Comparison of ENCODE assay signal across 17 cellular contexts in the genomic region with DNA sequence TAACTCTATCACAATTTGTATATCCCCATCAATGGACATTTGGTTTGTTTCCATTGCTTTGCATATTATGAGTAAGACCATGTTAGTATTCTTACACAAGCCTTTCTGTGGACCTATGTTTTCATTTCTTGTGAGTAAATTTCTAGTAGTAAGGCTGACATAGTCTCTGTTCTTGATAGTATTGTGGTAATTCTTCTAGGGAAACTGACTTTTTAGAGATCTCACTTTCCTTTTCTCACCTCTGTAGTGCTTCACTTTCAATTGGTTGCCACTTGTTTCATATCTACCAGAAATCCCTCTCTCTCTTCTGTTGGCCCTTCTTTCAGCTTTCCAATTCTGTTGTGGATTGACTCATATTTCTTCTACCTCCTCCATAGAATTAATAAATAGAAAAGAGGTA. TPM values are rescaled to one million over a fixed set of nuclear protein-coding genes. Genes with fewer than 3 reads are reported as not detected.
A peak's percentile ranks its signal among the peaks of the same experiment; 100 is the strongest.
DNase-seq lines count a peak whose midpoint lies in the region; ATAC-seq and TF ChIP-seq lines count a peak whose summit lies in the region.
"Had no signal": no experiment of that assay in that cellular context is flagged by ENCODE, and none has a peak within 500 bp of the region (broad histone marks: within the 10 kb centered on the region; RNA-seq: fewer than 3 reads in every experiment).

No MANE protein-coding gene starts in this region.

- POLR2A ChIA-PET in activated naive CD8-positive, alpha-beta T cell treated with anti-CD3 and anti-CD28 coated beads, Interleukin-2, amount 10 ng/mL, durations not matched to agents 7 days and 5 days (lab: Charles Lee): interaction anchor here (0.6 to 2.0 kb wide), 3 partner anchors 8 to 220 kb away, joined by 3 to 12 read pairs (median 7); a partner anchor contains a TSS

- ATAC-seq in GM19467 (IDR thresholded peaks at IDR 0.05; ENCODE audit: unreplicated experiment) (peak; percentile 89), HG03135 (IDR thresholded peaks at IDR 0.05; ENCODE audit: unreplicated experiment) (peak; percentile 87)
- peak; percentile 37 for ATAC-seq in activated naive CD8-positive, alpha-beta T cell treated with anti-CD3 and anti-CD28 coated beads, Interleukin-2, amount 10 ng/mL, durations not matched to agents 7 days and 5 days (ENCODE audit: low read depth)
- ATAC-seq: pancreas, SK-N-SH treated with all-trans-retinoic acid at 6 μM for 48 hours had no signal

- in situ Hi-C loops in brain microvascular endothelial cell (cut with HindIII; ENCODE audit: low pct_ligation_motif_present, low sequenced_read_pairs): no loop called here

- H3K27me3 ChIP-seq in brain microvascular endothelial cell (replicated peaks): peaks cover 2% of the 10 kb centered on the region
- H3K27me3 ChIP-seq: pancreas had no signal

- H3K4me1 Mint-ChIP-seq in activated CD4-positive, alpha-beta T cell treated with anti-CD3 and anti-CD28 coated beads, Interleukin-2, amount 10 ng/mL, durations not matched to agents 24 days and 14 days: peaks cover 37% of the 10 kb centered on the region
- peaks cover 37% of the 10 kb centered on the region for H3K4me1 Mint-ChIP-seq in activated naive CD8-positive, alpha-beta T cell treated with anti-CD3 and anti-CD28 coated beads, Interleukin-2, amount 10 ng/mL, durations not matched to agents 7 days and 5 days
- peaks cover 9% of the 10 kb centered on the region for H3K4me1 Mint-ChIP-seq in endothelial cell (ENCODE audit: unreplicated experiment)

- peaks cover 7% of the 10 kb centered on the region for H3K27me3 Mint-ChIP-seq in activated CD4-positive, alpha-beta T cell treated with anti-CD3 and anti-CD28 coated beads, Interleukin-2, amount 10 ng/mL, durations not matched to agents 24 days and 14 days
- peaks cover 2% of the 10 kb centered on the region for H3K27me3 Mint-ChIP-seq in activated naive CD8-positive, alpha-beta T cell treated with anti-CD3 and anti-CD28 coated beads, Interleukin-2, amount 10 ng/mL, durations not matched to agents 7 days and 5 days
- H3K27me3 Mint-ChIP-seq in endothelial cell (ENCODE audit: unreplicated experiment): peaks cover 2% of the 10 kb centered on the region

- peaks cover 15% of the 10 kb centered on the region for H3K36me3 Mint-ChIP-seq in activated CD4-positive, alpha-beta T cell treated with anti-CD3 and anti-CD28 coated beads, Interleukin-2, amount 10 ng/mL, durations not matched to agents 24 days and 14 days (ENCODE audit: low read depth)
- peaks cover 14% of the 10 kb centered on the region for H3K36me3 Mint-ChIP-seq in activated naive CD8-positive, alpha-beta T cell treated with anti-CD3 and anti-CD28 coated beads, Interleukin-2, amount 10 ng/mL, durations not matched to agents 7 days and 5 days
- peaks cover 5% of the 10 kb centered on the region for H3K36me3 Mint-ChIP-seq in endothelial cell (ENCODE audit: low read depth, unreplicated experiment)

- H3K27ac Mint-ChIP-seq in activated CD4-positive, alpha-beta T cell treated with anti-CD3 and anti-CD28 coated beads, Interleukin-2, amount 10 ng/mL, durations not matched to agents 24 days and 14 days: peak overlapping the region; percentile 84
- peak overlapping the region; percentile 93 for H3K27ac Mint-ChIP-seq in activated naive CD8-positive, alpha-beta T cell treated with anti-CD3 and anti-CD28 coated beads, Interleukin-2, amount 10 ng/mL, durations not matched to agents 7 days and 5 days
- H3K27ac Mint-ChIP-seq in endothelial cell (ENCODE audit: unreplicated experiment): no peak overlapping the region

- no peak for DNase-seq in activated CD4-positive, alpha-beta T cell treated with anti-CD3 and anti-CD28 coated beads, Interleukin-2, amount 10 ng/mL, durations not matched to agents 24 days and 14 days
- no peak for DNase-seq in activated CD4-positive, alpha-beta T cell treated with anti-CD3 and anti-CD28 coated beads for 4 hours
- no peak for DNase-seq in activated naive CD8-positive, alpha-beta T cell treated with anti-CD3 and anti-CD28 coated beads, Interleukin-2, amount 10 ng/mL, durations not matched to agents 7 days and 5 days
- no peak for DNase-seq in NCI-H82 (lab: John Stamatoyannopoulos, UW)
- no peak for DNase-seq in brain microvascular endothelial cell
- DNase-seq in endothelial cell (ENCODE audit: low spot score): no peak
- DNase-seq: activated CD4-positive, alpha-beta T cell treated with anti-CD3 and anti-CD28 coated beads for 48 hours; amygdala; dermis blood vessel endothelial cell; Karpas-422; mesendoderm; NCI-H2081; pancreas had no signal

- peaks cover 10% of the 10 kb centered on the region for H3K9me3 Mint-ChIP-seq in activated CD4-positive, alpha-beta T cell treated with anti-CD3 and anti-CD28 coated beads, Interleukin-2, amount 10 ng/mL, durations not matched to agents 24 days and 14 days
- H3K9me3 Mint-ChIP-seq in activated naive CD8-positive, alpha-beta T cell treated with anti-CD3 and anti-CD28 coated beads, Interleukin-2, amount 10 ng/mL, durations not matched to agents 7 days and 5 days: peaks cover 2% of the 10 kb centered on the region
- no peaks in the 10 kb centered on the region for H3K9me3 Mint-ChIP-seq in endothelial cell (ENCODE audit: unreplicated experiment)

- no peak overlapping the region for H3K4me3 ChIP-seq in brain microvascular endothelial cell (ENCODE audit: low read depth, low read length)
- H3K4me3 ChIP-seq: pancreas had no signal

- no peak overlapping the region for H3K27ac ChIP-seq in brain microvascular endothelial cell
- H3K27ac ChIP-seq: pancreas had no signal

- intact Hi-C loops in activated CD4-positive, alpha-beta T cell treated with anti-CD3 and anti-CD28 coated beads, Interleukin-2, amount 10 ng/mL, durations not matched to agents 24 days and 14 days (cut with micrococcal nuclease): loop anchor here (1.0 to 10.0 kb wide), 4 partner anchors 8 to 555 kb away; a partner anchor contains a TSS

- peak overlapping the region; percentile 76 for H3K4me3 Mint-ChIP-seq in activated CD4-positive, alpha-beta T cell treated with anti-CD3 and anti-CD28 coated beads, Interleukin-2, amount 10 ng/mL, durations not matched to agents 24 days and 14 days
- peak overlapping the region; percentile 82 for H3K4me3 Mint-ChIP-seq in activated naive CD8-positive, alpha-beta T cell treated with anti-CD3 and anti-CD28 coated beads, Interleukin-2, amount 10 ng/mL, durations not matched to agents 7 days and 5 days
- H3K4me3 Mint-ChIP-seq in endothelial cell (ENCODE audit: unreplicated experiment): no peak overlapping the region

- H3K36me3 ChIP-seq in brain microvascular endothelial cell (replicated peaks): no peaks in the 10 kb centered on the region
- H3K36me3 ChIP-seq: pancreas had no signal

- TF ChIP-seq CTCF in brain microvascular endothelial cell (IDR thresholded peaks at IDR 0.05; ENCODE audit: low read depth, low read length, missing control alignments) (no peak), endothelial cell (IDR thresholded peaks at IDR 0.05; ENCODE audit: unreplicated experiment) (no peak)

RNA-seq across cellular contexts. Expression of a gene that starts 8.5 kb away (rescaled TPM):
- 5.3 and 5.4 TPM in 2 replicates for total RNA-seq in activated CD4-positive, alpha-beta T cell treated with anti-CD3 and anti-CD28 coated beads, Interleukin-2, amount 10 ng/mL, durations not matched to agents 24 days and 14 days
- 1 to 10 TPM; 2.3 to 3.0 TPM for total RNA-seq in activated naive CD8-positive, alpha-beta T cell treated with anti-CD3 and anti-CD28 coated beads, Interleukin-2, amount 10 ng/mL, durations not matched to agents 7 days and 5 days
- total RNA-seq in endothelial cell (ENCODE audit: unreplicated experiment): 23.8 TPM
- total RNA-seq: A172 had no signal

Comparison
In these comparisons a context has a peak if more than half of its experiments do, and no peak if none do; other contexts are left out.
1. ATAC-seq: peak in every context shown above with its lines; median percentile 89 in GM19467; 87 in HG03135; 37 in activated naive CD8-positive, alpha-beta T cell treated with anti-CD3 and anti-CD28 coated beads, Interleukin-2, amount 10 ng/mL, durations not matched to agents 7 days and 5 days.